1 cellular context compared by ENCODE assay signal in the genomic region with DNA sequence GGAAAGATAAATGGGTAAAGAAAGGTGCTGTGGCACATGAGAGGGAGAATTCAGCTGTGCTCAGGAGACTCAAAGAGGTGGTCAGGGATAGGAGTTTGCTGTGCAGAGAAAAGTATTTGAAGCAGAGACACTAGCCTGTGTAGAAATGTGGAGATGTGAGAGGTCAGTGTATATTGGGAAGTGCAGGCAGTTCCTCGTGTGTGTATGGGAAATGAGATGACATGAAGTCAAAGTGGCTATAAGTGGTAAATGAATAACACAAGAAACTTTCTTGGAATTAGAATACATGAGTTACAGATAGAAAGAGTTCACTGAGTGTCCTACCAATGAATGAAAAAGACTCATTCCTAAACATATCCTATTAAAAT.
TF ChIP-seq lines count a peak whose summit lies in the region.

No MANE protein-coding gene starts in this region.

TF ChIP-seq in WTC11, 78 proteins besides CTCF, POLR2A, EP300 and RAD21 (continued from another document):
- TF ChIP-seq, protein P1, sequence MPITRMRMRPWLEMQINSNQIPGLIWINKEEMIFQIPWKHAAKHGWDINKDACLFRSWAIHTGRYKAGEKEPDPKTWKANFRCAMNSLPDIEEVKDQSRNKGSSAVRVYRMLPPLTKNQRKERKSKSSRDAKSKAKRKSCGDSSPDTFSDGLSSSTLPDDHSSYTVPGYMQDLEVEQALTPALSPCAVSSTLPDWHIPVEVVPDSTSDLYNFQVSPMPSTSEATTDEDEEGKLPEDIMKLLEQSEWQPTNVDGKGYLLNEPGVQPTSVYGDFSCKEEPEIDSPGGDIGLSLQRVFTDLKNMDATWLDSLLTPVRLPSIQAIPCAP (CRISPR knock-in tag; IDR thresholded peaks at IDR 0.05) = no peak
- TF ChIP-seq FOXK1 (CRISPR knock-in tag; IDR thresholded peaks at IDR 0.05) = no peak
- TF ChIP-seq SP1 (CRISPR knock-in tag; conservative IDR thresholded peaks at IDR 0.05) = no peak
- TF ChIP-seq ZNF138 (CRISPR knock-in tag; conservative IDR thresholded peaks at IDR 0.05) = no peak
- TF ChIP-seq ZNF671 (CRISPR knock-in tag; IDR thresholded peaks at IDR 0.05) = no peak
- TF ChIP-seq CBFB (CRISPR knock-in tag; IDR thresholded peaks at IDR 0.05; ENCODE audit: low read depth) = no peak
